In genomic region chr3:170802164-170803151, GRCh38 we compare ENCODE assay signal across 1 cellular context.
TF ChIP-seq lines count a peak whose summit lies in the region.

No MANE protein-coding gene starts in this region.

TF ChIP-seq in K562, 482 proteins besides CTCF, POLR2A, EP300 and RAD21 (continued from another document):
- TF ChIP-seq ARID3A (IDR thresholded peaks at IDR 0.05; ENCODE audit: borderline replicate concordance, low read depth, low read length) (peak; percentile 37; the same call in 1 of the 2 replicates), HDAC2 (IDR thresholded peaks at IDR 0.05) (0 out of 2 replicates have a peak, but pooled peaks have one; percentile 49), NR2C1 (IDR thresholded peaks at IDR 0.05) (no peak), NR2C1 (tag; IDR thresholded peaks at IDR 0.05) (0 out of 2 replicates have a peak, but pooled peaks have one; percentile 19), CTBP1 (IDR thresholded peaks at IDR 0.05; ENCODE audit: borderline replicate concordance) (no peak), KDM1A (IDR thresholded peaks at IDR 0.05) (peak in 1 of 2 experiments; percentile 47; a peak in 1 of 4 replicates), ZNF384 (IDR thresholded peaks at IDR 0.05; ENCODE audit: low read depth, low read length) (no peak), ZNF224 (CRISPR knock-in tag; IDR thresholded peaks at IDR 0.05) (no peak), ARID1B (IDR thresholded peaks at IDR 0.05) (peak; percentile 70), THRB (CRISPR knock-in tag; conservative IDR thresholded peaks at IDR 0.05) (no peak), GTF2E2 (tag; IDR thresholded peaks at IDR 0.05) (no peak), PBX2 (CRISPR knock-in tag; IDR thresholded peaks at IDR 0.05; ENCODE audit: low read depth) (no peak), PBX2 (tag; conservative IDR thresholded peaks at IDR 0.05; ENCODE audit: low read depth) (peak; percentile 28; the same call in 1 of the 2 replicates), CREM (IDR thresholded peaks at IDR 0.05; ENCODE audit: low read depth) (peak; percentile 38; the same call in 1 of the 2 replicates), ZBED1 (IDR thresholded peaks at IDR 0.05) (no peak), BHLHE40 (IDR thresholded peaks at IDR 0.05; ENCODE audit: low read length) (peak; percentile 81), ZNF165 (CRISPR knock-in tag; IDR thresholded peaks at IDR 0.05; ENCODE audit: borderline replicate concordance) (no peak), BCL6 (CRISPR knock-in tag; IDR thresholded peaks at IDR 0.05) (0 out of 2 replicates have a peak, but pooled peaks have one; percentile 30)
TF ChIP-seq in K562: peak in this region for 45.
